ENCODE assay signal across 1 cellular context in genomic region chr4:88144866-88145300, GRCh38.
TF ChIP-seq lines count a peak whose summit lies in the region.

No MANE protein-coding gene starts in this region.

TF ChIP-seq in HEK293, 187 proteins besides CTCF, POLR2A, EP300 and RAD21 (continued from another document):
- no peak for TF ChIP-seq ZSCAN5A (tag by site-specific recombination; IDR thresholded peaks at IDR 0.05)
- TF ChIP-seq OSR2 (tag by site-specific recombination; IDR thresholded peaks at IDR 0.05), result peak; percentile 61; the same call in 1 of the 2 replicates
- TF ChIP-seq ZNF629 (tag by site-specific recombination; IDR thresholded peaks at IDR 0.05), result peak; percentile 87
- TF ChIP-seq PRDM6 (tag by site-specific recombination; IDR thresholded peaks at IDR 0.05), result peak; percentile 45
- peak; percentile 19; the same call in 1 of the 2 replicates for TF ChIP-seq SP7 (tag by site-specific recombination; IDR thresholded peaks at IDR 0.05)
- no peak for TF ChIP-seq ZNF660 (tag by site-specific recombination; IDR thresholded peaks at IDR 0.05)
- TF ChIP-seq ZSCAN23 (tag by site-specific recombination; IDR thresholded peaks at IDR 0.05), result 0 out of 2 replicates have a peak, but pooled peaks have one; percentile 21
- TF ChIP-seq GLI4 (tag by site-specific recombination; IDR thresholded peaks at IDR 0.05), result no peak
- TF ChIP-seq KLF8 (tag by site-specific recombination; IDR thresholded peaks at IDR 0.05), result 0 out of 2 replicates have a peak, but pooled peaks have one; percentile 34
- TF ChIP-seq ZBTB17 (tag by site-specific recombination; IDR thresholded peaks at IDR 0.05), result no peak
- TF ChIP-seq PRDM10 (tag by site-specific recombination; IDR thresholded peaks at IDR 0.05), result peak; percentile 53
